1 cellular context compared by ENCODE assay signal in genomic region chr1:205627956-205628355, GRCh38.
TF ChIP-seq lines count a peak whose summit lies in the region.

No MANE protein-coding gene starts in this region.

TF ChIP-seq in HepG2, 621 proteins besides CTCF, POLR2A, EP300 and RAD21:
- TF ChIP-seq TGIF2 (CRISPR knock-in tag; IDR thresholded peaks at IDR 0.05) (no peak), IKZF4 (CRISPR knock-in tag; IDR thresholded peaks at IDR 0.05; ENCODE audit: borderline replicate concordance, low read depth, not compliant biosample characterization) (no peak), RBFOX2 (IDR thresholded peaks at IDR 0.05; ENCODE audit: low read depth, low read length) (0 out of 2 replicates have a peak, but pooled peaks have one; percentile 14)
